ENCODE assay signal across 1 cellular context in the genomic region with DNA sequence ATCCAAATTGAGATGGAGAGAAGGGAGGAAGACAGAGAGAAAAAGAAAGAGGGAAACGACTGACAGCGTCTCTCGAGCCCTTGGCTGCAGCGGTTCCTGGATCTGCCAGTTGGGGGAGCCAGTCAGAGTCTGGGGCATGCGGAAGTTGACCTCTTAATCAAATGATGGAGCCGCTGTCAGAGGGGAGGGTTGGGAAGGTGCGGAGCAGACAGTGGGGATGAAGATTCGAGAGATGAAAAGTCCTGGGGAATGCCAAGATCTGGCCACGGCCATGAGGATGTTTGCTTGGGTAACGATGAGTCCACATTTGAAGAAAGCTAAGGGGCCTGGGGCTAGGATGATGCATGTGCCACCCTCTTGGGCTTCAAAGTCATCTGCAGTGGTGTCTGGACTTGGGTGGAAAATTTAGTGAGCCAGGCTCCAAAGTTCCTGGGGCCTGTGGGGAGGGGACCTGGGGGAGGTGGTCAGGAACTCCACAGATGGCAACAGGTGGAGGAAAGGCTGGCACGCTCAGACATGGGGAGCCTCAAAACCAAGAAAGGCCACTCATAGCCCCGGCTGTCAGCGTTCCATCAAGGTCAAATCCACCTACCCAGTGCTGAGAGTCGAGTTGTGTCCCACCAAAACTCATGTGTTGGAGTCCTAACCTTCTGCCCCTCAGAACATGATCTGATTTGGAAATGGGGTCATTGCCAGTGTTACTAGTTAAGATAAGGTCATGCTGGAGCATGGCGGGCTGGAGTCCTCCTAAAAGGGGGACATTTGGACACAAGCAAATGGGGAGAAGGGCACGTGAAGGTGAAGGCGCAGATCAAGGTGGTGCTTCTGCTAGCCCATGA.
TF ChIP-seq lines count a peak whose summit lies in the region.

No MANE protein-coding gene starts in this region.

TF ChIP-seq in SK-N-SH treated with all-trans-retinoic acid at 6 μM for 48 hours, 23 proteins besides CTCF, POLR2A, EP300 and RAD21 (continued from another document):
- TF ChIP-seq, protein P1, sequence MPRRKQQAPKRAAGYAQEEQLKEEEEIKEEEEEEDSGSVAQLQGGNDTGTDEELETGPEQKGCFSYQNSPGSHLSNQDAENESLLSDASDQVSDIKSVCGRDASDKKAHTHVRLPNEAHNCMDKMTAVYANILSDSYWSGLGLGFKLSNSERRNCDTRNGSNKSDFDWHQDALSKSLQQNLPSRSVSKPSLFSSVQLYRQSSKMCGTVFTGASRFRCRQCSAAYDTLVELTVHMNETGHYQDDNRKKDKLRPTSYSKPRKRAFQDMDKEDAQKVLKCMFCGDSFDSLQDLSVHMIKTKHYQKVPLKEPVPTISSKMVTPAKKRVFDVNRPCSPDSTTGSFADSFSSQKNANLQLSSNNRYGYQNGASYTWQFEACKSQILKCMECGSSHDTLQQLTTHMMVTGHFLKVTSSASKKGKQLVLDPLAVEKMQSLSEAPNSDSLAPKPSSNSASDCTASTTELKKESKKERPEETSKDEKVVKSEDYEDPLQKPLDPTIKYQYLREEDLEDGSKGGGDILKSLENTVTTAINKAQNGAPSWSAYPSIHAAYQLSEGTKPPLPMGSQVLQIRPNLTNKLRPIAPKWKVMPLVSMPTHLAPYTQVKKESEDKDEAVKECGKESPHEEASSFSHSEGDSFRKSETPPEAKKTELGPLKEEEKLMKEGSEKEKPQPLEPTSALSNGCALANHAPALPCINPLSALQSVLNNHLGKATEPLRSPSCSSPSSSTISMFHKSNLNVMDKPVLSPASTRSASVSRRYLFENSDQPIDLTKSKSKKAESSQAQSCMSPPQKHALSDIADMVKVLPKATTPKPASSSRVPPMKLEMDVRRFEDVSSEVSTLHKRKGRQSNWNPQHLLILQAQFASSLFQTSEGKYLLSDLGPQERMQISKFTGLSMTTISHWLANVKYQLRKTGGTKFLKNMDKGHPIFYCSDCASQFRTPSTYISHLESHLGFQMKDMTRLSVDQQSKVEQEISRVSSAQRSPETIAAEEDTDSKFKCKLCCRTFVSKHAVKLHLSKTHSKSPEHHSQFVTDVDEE (CRISPR knock-in tag; IDR thresholded peaks at IDR 0.05): no peak
- TF ChIP-seq, protein P2, sequence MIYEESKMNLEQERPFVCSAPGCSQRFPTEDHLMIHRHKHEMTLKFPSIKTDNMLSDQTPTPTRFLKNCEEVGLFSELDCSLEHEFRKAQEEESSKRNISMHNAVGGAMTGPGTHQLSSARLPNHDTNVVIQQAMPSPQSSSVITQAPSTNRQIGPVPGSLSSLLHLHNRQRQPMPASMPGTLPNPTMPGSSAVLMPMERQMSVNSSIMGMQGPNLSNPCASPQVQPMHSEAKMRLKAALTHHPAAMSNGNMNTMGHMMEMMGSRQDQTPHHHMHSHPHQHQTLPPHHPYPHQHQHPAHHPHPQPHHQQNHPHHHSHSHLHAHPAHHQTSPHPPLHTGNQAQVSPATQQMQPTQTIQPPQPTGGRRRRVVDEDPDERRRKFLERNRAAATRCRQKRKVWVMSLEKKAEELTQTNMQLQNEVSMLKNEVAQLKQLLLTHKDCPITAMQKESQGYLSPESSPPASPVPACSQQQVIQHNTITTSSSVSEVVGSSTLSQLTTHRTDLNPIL (CRISPR knock-in tag; IDR thresholded peaks at IDR 0.05; ENCODE audit: low read depth): no peak
- TF ChIP-seq ESRRG (CRISPR knock-in tag; IDR thresholded peaks at IDR 0.05) (no peak), ZNF565 (CRISPR knock-in tag; conservative IDR thresholded peaks at IDR 0.05; ENCODE audit: low read depth) (no peak), PPARA (CRISPR knock-in tag; IDR thresholded peaks at IDR 0.05; ENCODE audit: borderline replicate concordance) (no peak), GLIS3 (CRISPR knock-in tag; IDR thresholded peaks at IDR 0.05) (no peak), OSR1 (CRISPR knock-in tag; IDR thresholded peaks at IDR 0.05) (no peak), ZNF8 (CRISPR knock-in tag; IDR thresholded peaks at IDR 0.05) (no peak)
- TF ChIP-seq, protein P3, sequence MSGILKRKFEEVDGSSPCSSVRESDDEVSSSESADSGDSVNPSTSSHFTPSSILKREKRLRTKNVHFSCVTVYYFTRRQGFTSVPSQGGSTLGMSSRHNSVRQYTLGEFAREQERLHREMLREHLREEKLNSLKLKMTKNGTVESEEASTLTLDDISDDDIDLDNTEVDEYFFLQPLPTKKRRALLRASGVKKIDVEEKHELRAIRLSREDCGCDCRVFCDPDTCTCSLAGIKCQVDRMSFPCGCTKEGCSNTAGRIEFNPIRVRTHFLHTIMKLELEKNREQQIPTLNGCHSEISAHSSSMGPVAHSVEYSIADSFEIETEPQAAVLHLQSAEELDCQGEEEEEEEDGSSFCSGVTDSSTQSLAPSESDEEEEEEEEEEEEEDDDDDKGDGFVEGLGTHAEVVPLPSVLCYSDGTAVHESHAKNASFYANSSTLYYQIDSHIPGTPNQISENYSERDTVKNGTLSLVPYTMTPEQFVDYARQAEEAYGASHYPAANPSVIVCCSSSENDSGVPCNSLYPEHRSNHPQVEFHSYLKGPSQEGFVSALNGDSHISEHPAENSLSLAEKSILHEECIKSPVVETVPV (CRISPR knock-in tag; IDR thresholded peaks at IDR 0.05): no peak
